In genomic region chr11:8809185-8809584, GRCh38 we compare ENCODE assay signal across 9 cellular contexts.
DNase-seq lines count a peak whose midpoint lies in the region; ATAC-seq and TF ChIP-seq lines count a peak whose summit lies in the region.
"Had no signal": no experiment of that assay in that cellular context is flagged by ENCODE, and none has a peak within 500 bp of the region (broad histone marks: within the 10 kb centered on the region; RNA-seq: fewer than 3 reads in every experiment).

No MANE protein-coding gene starts in this region.

- intact Hi-C loops in Panc1 (cut with micrococcal nuclease; ENCODE audit: unreplicated experiment) (no loop called here), tibial artery (cut with DNase I; ENCODE audit: low total_unique reads) (no loop called here)

- in situ Hi-C loops in Panc1 (cut with HindIII; ENCODE audit: low pct_unique_long_range_greater_than_20kb, low sequenced_read_pairs): no loop called here

- no peak for DNase-seq in Panc1 (ENCODE audit: low read depth, low spot score)
- DNase-seq in tibial artery: no peak
- no peak for DNase-seq in stimulated activated CD4-positive, alpha-beta T cell treated with anti-CD3 and anti-CD28 coated beads, Interleukin-15, amount 100 ng/mL, for 24 hours
- DNase-seq: NCI-H1436 treated with DMSO at 0.1 percent for 48 hours, SHP77 treated with DMSO at 0.1 percent for 48 hours had no signal

- H3K27me3 ChIP-seq in Panc1 (ENCODE audit: control insufficient read depth, insufficient read depth, low read length) (no peaks in the 10 kb centered on the region), ectodermal cell (ENCODE audit: control insufficient read depth, insufficient read depth, low read length, poor library complexity, severe bottlenecking) (no peaks in the 10 kb centered on the region), mucosa of rectum (ENCODE audit: control insufficient read depth in 2 of 2, insufficient read depth in 2 of 2, low read length in 2 of 2) (no peaks in the 10 kb centered on the region), tibial artery (no peaks in the 10 kb centered on the region)

- H3K4me3 ChIP-seq in Panc1 (ENCODE audit: low read depth in 2 of 2, low read length in 2 of 2) (peak overlapping the region; percentile 53 to 60), ectodermal cell (ENCODE audit: insufficient read depth, low read depth, low read length) (peak overlapping the region; percentile 44), mucosa of rectum (ENCODE audit: low read length in 2 of 2) (peak overlapping the region; percentile 86 to 88), tibial artery (peak overlapping the region; percentile 66 to 71)

- H3K9me3 ChIP-seq in Panc1 (ENCODE audit: control insufficient read depth, insufficient read depth, low read depth, low read length): no peaks in the 10 kb centered on the region
- H3K9me3 ChIP-seq in ectodermal cell (ENCODE audit: control insufficient read depth, low read length): no peaks in the 10 kb centered on the region
- no peaks in the 10 kb centered on the region for H3K9me3 ChIP-seq in mucosa of rectum (ENCODE audit: control insufficient read depth in 2 of 2, low read length in 2 of 2)
- H3K9me3 ChIP-seq in tibial artery: no peaks in the 10 kb centered on the region

- POLR2A ChIA-PET in Panc1 (lab: Charles Lee): interaction anchor here (0.6 to 0.8 kb wide), 5 partner anchors 9 to 120 kb away, joined by 3 to 8 read pairs (median 3); no protein-coding TSS in a partner anchor

- H3K27ac ChIP-seq in Panc1 (ENCODE audit: low read length) (peak overlapping the region; percentile 93), ectodermal cell (ENCODE audit: insufficient read depth, low read depth, low read length, poor library complexity, severe bottlenecking) (no peak overlapping the region), mucosa of rectum (ENCODE audit: low read depth in 2 of 2, low read length in 2 of 2) (peak overlapping the region; percentile 85 to 88), tibial artery (peak overlapping the region; percentile 87 to 91)

- ATAC-seq in Panc1 (no peak), GM21825 (IDR thresholded peaks at IDR 0.05; ENCODE audit: unreplicated experiment) (no peak), HG03457 (IDR thresholded peaks at IDR 0.05; ENCODE audit: unreplicated experiment) (no peak)

- WGBS in ectodermal cell, 2 experiments: 87% methylated on average over 4 of the region's 4 CpGs

- TF ChIP-seq CTCF in Panc1 (IDR thresholded peaks at IDR 0.05): no peak
- no peak for TF ChIP-seq CTCF in tibial artery (IDR thresholded peaks at IDR 0.05)

- H3K4me1 ChIP-seq in Panc1 (ENCODE audit: control insufficient read depth, insufficient read depth, low read length) (peaks cover 57% of the 10 kb centered on the region), ectodermal cell (ENCODE audit: control insufficient read depth, insufficient read depth, low read length) (peaks cover 63% of the 10 kb centered on the region), mucosa of rectum (ENCODE audit: control insufficient read depth in 2 of 2, insufficient read depth in 2 of 2, low read length in 2 of 2) (peaks cover 31 to 48% of the 10 kb centered on the region in 2 donors), tibial artery (peaks cover 0 to 82% (median 64%) of the 10 kb centered on the region in 4 donors)

- peak overlapping the region; percentile 92 to 95 for H3K9ac ChIP-seq in mucosa of rectum (ENCODE audit: low read depth in 1 of 2, low read length in 2 of 2)

- CTCF ChIA-PET in Panc1 (lab: Charles Lee): interaction anchor here (1.2 kb wide), 1 partner anchor 206 kb away, joined by 6 read pairs; no protein-coding TSS in a partner anchor

- no TSS peak for BruUV-seq in Panc1 (replicated peaks; lab: Mats Ljungman, UMichigan)

- H3K36me3 ChIP-seq in Panc1 (ENCODE audit: control insufficient read depth, insufficient read depth, low read length): no peaks in the 10 kb centered on the region
- no peaks in the 10 kb centered on the region for H3K36me3 ChIP-seq in ectodermal cell (ENCODE audit: control insufficient read depth, insufficient read depth, low read length)
- no peaks in the 10 kb centered on the region for H3K36me3 ChIP-seq in mucosa of rectum (ENCODE audit: control insufficient read depth in 2 of 2, insufficient read depth in 2 of 2, low read length in 2 of 2)
- peaks cover 0 to under 1% (median 0%) of the 10 kb centered on the region in 3 donors for H3K36me3 ChIP-seq in tibial artery
